25 cellular contexts compared by ENCODE assay signal in genomic region chr5:66674802-66675201, GRCh38.
"Had no signal": no experiment of that assay in that cellular context is flagged by ENCODE, and none has a peak within 500 bp of the region (broad histone marks: within the 10 kb centered on the region; RNA-seq: fewer than 3 reads in every experiment).

No MANE protein-coding gene starts in this region.

- DNase-seq: stimulated activated CD4-positive, alpha-beta T cell treated with anti-CD3 and anti-CD28 coated beads, Interleukin-2, amount 100 ng/mL, for 24 hours; stimulated activated CD4-positive, alpha-beta T cell treated with anti-CD3 and anti-CD28 coated beads, Interleukin-2, amount 100 ng/mL, for 48 hours; stimulated activated CD4-positive, alpha-beta T cell treated with anti-CD3 and anti-CD28 coated beads, Interleukin-4, amount 100 ng/mL, for 1 hour; stimulated activated CD4-positive, alpha-beta T cell treated with anti-CD3 and anti-CD28 coated beads, Interleukin-4, amount 100 ng/mL, for 24 hours; stimulated activated CD4-positive, alpha-beta T cell treated with anti-CD3 and anti-CD28 coated beads, Interleukin-4, amount 100 ng/mL, for 4 hours; stimulated activated CD8-positive, alpha-beta memory T cell treated with anti-CD3 and anti-CD28 coated beads, Interleukin-4, amount 100 ng/mL, for 48 hours; stimulated activated naive B cell treated with anti-CD40 and anti-IgM and Interleukin-4, amounts not matched to agents 10 μg/mL and 1 μg/mL and 100 μg/mL, for 72 hours; stimulated activated naive CD4-positive, alpha-beta T cell; stimulated activated naive CD4-positive, alpha-beta T cell treated with Interleukin-2 at 50 U/mL for 16 hours; stimulated activated naive CD8-positive, alpha-beta T cell treated with anti-CD3 and anti-CD28 coated beads, Interleukin-15, amount 100 ng/mL, for 72 hours; stimulated activated naive CD8-positive, alpha-beta T cell treated with anti-CD3 and anti-CD28 coated beads, Interleukin-15, Interleukin-2, amounts not matched to agents 100 U/mL and 50 U/mL, for 24 hours; stomach; substantia nigra; testis; thyroid gland; tibial artery; upper lobe of left lung; upper lobe of right lung; uterus had no signal

- ATAC-seq: stimulated activated effector memory CD8-positive, alpha-beta T cell treated with anti-CD3 and anti-CD28 coated beads, Interleukin-12 subunit alpha, Interleukin-12 subunit beta, amount 100 ng/mL, for 72 hours; stimulated activated memory B cell treated with anti-CD40 and anti-IgM and Interleukin-4, amounts not matched to agents 10 μg/mL and 1 μg/mL and 100 μg/mL, for 72 hours; stimulated activated naive B cell treated with anti-CD40 and anti-IgM and Interleukin-4, amounts not matched to agents 10 μg/mL and 1 μg/mL and 100 μg/mL, for 72 hours; stimulated activated naive CD8-positive, alpha-beta T cell treated with anti-CD3 and anti-CD28 coated beads, Interleukin-15, amount 100 ng/mL, for 72 hours; stimulated activated naive CD8-positive, alpha-beta T cell treated with anti-CD3 and anti-CD28 coated beads, Interleukin-15, Interleukin-2, amounts not matched to agents 100 U/mL and 50 U/mL, for 24 hours; upper lobe of right lung had no signal

- H3K9me3 ChIP-seq: stomach, suprapubic skin, testis, thoracic aorta, thyroid gland, tibial artery, tibial nerve, upper lobe of left lung, upper lobe of right lung, uterus, vagina had no signal

- H3K4me3 ChIP-seq: stomach, suprapubic skin, testis, thoracic aorta, thyroid gland, tibial artery, tibial nerve, upper lobe of left lung, upper lobe of right lung, uterus, vagina had no signal

- H3K27ac ChIP-seq: stomach, suprapubic skin, testis, thoracic aorta, thyroid gland, tibial artery, tibial nerve, upper lobe of left lung, upper lobe of right lung, uterus, vagina had no signal

- H3K4me1 ChIP-seq: suprapubic skin, testis, thyroid gland, tibial artery, tibial nerve, upper lobe of right lung, uterus, vagina had no signal

- H3K36me3 ChIP-seq: stomach, suprapubic skin, thoracic aorta, thyroid gland, tibial artery, tibial nerve, upper lobe of left lung, upper lobe of right lung, uterus, vagina had no signal

- H3K27me3 ChIP-seq: stomach, suprapubic skin, testis, thyroid gland, tibial nerve, upper lobe of left lung, upper lobe of right lung, uterus, vagina had no signal
